ENCODE assay signal across 27 cellular contexts in genomic region chr21:27085387-27085786, GRCh38.
"Had no signal": no experiment of that assay in that cellular context is flagged by ENCODE, and none has a peak within 500 bp of the region (broad histone marks: within the 10 kb centered on the region; RNA-seq: fewer than 3 reads in every experiment).

No MANE protein-coding gene starts in this region.

- H3K27ac ChIP-seq: stomach, suprapubic skin, testis, thoracic aorta, thyroid gland, tibial artery, tibial nerve, transverse colon, upper lobe of left lung, upper lobe of right lung, vagina had no signal

- H3K9me3 Mint-ChIP-seq: stimulated activated naive CD8-positive, alpha-beta T cell treated with anti-CD3 and anti-CD28 coated beads, Interleukin-15, Interleukin-2, amounts not matched to agents 100 ng/mL and 50 ng/mL, for 24 hours; type B pancreatic cell had no signal

- H3K9me3 ChIP-seq: stomach, suprapubic skin, testis, thoracic aorta, thyroid gland, tibial artery, tibial nerve, transverse colon, upper lobe of left lung, upper lobe of right lung, uterus, vagina had no signal

- H3K36me3 ChIP-seq: stomach, suprapubic skin, thoracic aorta, thyroid gland, tibial artery, tibial nerve, transverse colon, upper lobe of left lung, upper lobe of right lung, uterus, vagina had no signal

- H3K4me1 Mint-ChIP-seq: stimulated activated effector memory CD8-positive, alpha-beta T cell treated with anti-CD3 and anti-CD28 coated beads, Interleukin-12 subunit alpha, Interleukin-12 subunit beta, amount 100 ng/mL, for 72 hours; stimulated activated memory B cell treated with anti-CD40 and anti-IgM and Interleukin-4, amounts not matched to agents 10 μg/mL and 1 μg/mL and 100 μg/mL, for 72 hours; stimulated activated naive CD8-positive, alpha-beta T cell treated with anti-CD3 and anti-CD28 coated beads, Interleukin-15, amount 100 ng/mL, for 72 hours had no signal

- H3K4me3 Mint-ChIP-seq: stimulated activated effector memory CD8-positive, alpha-beta T cell treated with anti-CD3 and anti-CD28 coated beads, Interleukin-12 subunit alpha, Interleukin-12 subunit beta, amount 100 ng/mL, for 72 hours; stimulated activated memory B cell treated with anti-CD40 and anti-IgM and Interleukin-4, amounts not matched to agents 10 μg/mL and 1 μg/mL and 100 μg/mL, for 72 hours; stimulated activated naive CD8-positive, alpha-beta T cell treated with anti-CD3 and anti-CD28 coated beads, Interleukin-15, amount 100 ng/mL, for 72 hours; stimulated activated naive CD8-positive, alpha-beta T cell treated with anti-CD3 and anti-CD28 coated beads, Interleukin-15, Interleukin-2, amounts not matched to agents 100 ng/mL and 50 ng/mL, for 24 hours; type B pancreatic cell had no signal

- DNase-seq: stimulated activated CD4-positive, alpha-beta T cell treated with anti-CD3 and anti-CD28 coated beads, Interleukin-2, amount 100 ng/mL, for 48 hours; stimulated activated CD4-positive, alpha-beta T cell treated with anti-CD3 and anti-CD28 coated beads, Interleukin-4, amount 100 ng/mL, for 1 hour; stimulated activated CD4-positive, alpha-beta T cell treated with anti-CD3 and anti-CD28 coated beads, Interleukin-4, amount 100 ng/mL, for 24 hours; stimulated activated CD4-positive, alpha-beta T cell treated with anti-CD3 and anti-CD28 coated beads, Interleukin-4, amount 100 ng/mL, for 4 hours; stimulated activated CD8-positive, alpha-beta memory T cell treated with anti-CD3 and anti-CD28 coated beads, Interleukin-4, amount 100 ng/mL, for 48 hours; stimulated activated naive CD4-positive, alpha-beta T cell; stimulated activated naive CD4-positive, alpha-beta T cell treated with Interleukin-2 at 50 U/mL for 16 hours; stimulated activated naive CD8-positive, alpha-beta T cell treated with anti-CD3 and anti-CD28 coated beads, Interleukin-15, amount 100 ng/mL, for 72 hours; stimulated activated naive CD8-positive, alpha-beta T cell treated with anti-CD3 and anti-CD28 coated beads, Interleukin-15, Interleukin-2, amounts not matched to agents 100 U/mL and 50 U/mL, for 24 hours; stomach; substantia nigra; testis; thyroid gland; tibial artery; transverse colon; trophoblast cell; upper lobe of left lung; upper lobe of right lung; uterus had no signal

- H3K27ac Mint-ChIP-seq: stimulated activated effector memory CD8-positive, alpha-beta T cell treated with anti-CD3 and anti-CD28 coated beads, Interleukin-12 subunit alpha, Interleukin-12 subunit beta, amount 100 ng/mL, for 72 hours; stimulated activated memory B cell treated with anti-CD40 and anti-IgM and Interleukin-4, amounts not matched to agents 10 μg/mL and 1 μg/mL and 100 μg/mL, for 72 hours; stimulated activated naive CD8-positive, alpha-beta T cell treated with anti-CD3 and anti-CD28 coated beads, Interleukin-15, amount 100 ng/mL, for 72 hours; stimulated activated naive CD8-positive, alpha-beta T cell treated with anti-CD3 and anti-CD28 coated beads, Interleukin-15, Interleukin-2, amounts not matched to agents 100 ng/mL and 50 ng/mL, for 24 hours; type B pancreatic cell had no signal

- H3K27me3 Mint-ChIP-seq: stimulated activated memory B cell treated with anti-CD40 and anti-IgM and Interleukin-4, amounts not matched to agents 10 μg/mL and 1 μg/mL and 100 μg/mL, for 72 hours; stimulated activated naive CD8-positive, alpha-beta T cell treated with anti-CD3 and anti-CD28 coated beads, Interleukin-15, amount 100 ng/mL, for 72 hours; stimulated activated naive CD8-positive, alpha-beta T cell treated with anti-CD3 and anti-CD28 coated beads, Interleukin-15, Interleukin-2, amounts not matched to agents 100 ng/mL and 50 ng/mL, for 24 hours; type B pancreatic cell had no signal

- H3K4me3 ChIP-seq: stomach, suprapubic skin, testis, thoracic aorta, thyroid gland, tibial artery, tibial nerve, transverse colon, upper lobe of left lung, upper lobe of right lung, uterus, vagina had no signal

- H3K36me3 Mint-ChIP-seq: stimulated activated effector memory CD8-positive, alpha-beta T cell treated with anti-CD3 and anti-CD28 coated beads, Interleukin-12 subunit alpha, Interleukin-12 subunit beta, amount 100 ng/mL, for 72 hours; stimulated activated memory B cell treated with anti-CD40 and anti-IgM and Interleukin-4, amounts not matched to agents 10 μg/mL and 1 μg/mL and 100 μg/mL, for 72 hours; type B pancreatic cell had no signal

- ATAC-seq: stimulated activated effector memory CD8-positive, alpha-beta T cell treated with anti-CD3 and anti-CD28 coated beads, Interleukin-12 subunit alpha, Interleukin-12 subunit beta, amount 100 ng/mL, for 72 hours; stimulated activated memory B cell treated with anti-CD40 and anti-IgM and Interleukin-4, amounts not matched to agents 10 μg/mL and 1 μg/mL and 100 μg/mL, for 72 hours; stimulated activated naive CD8-positive, alpha-beta T cell treated with anti-CD3 and anti-CD28 coated beads, Interleukin-15, amount 100 ng/mL, for 72 hours; stimulated activated naive CD8-positive, alpha-beta T cell treated with anti-CD3 and anti-CD28 coated beads, Interleukin-15, Interleukin-2, amounts not matched to agents 100 U/mL and 50 U/mL, for 24 hours; upper lobe of right lung had no signal

- H3K4me1 ChIP-seq: stomach, suprapubic skin, testis, thyroid gland, tibial nerve, transverse colon, upper lobe of left lung, upper lobe of right lung, uterus, vagina had no signal

- H3K27me3 ChIP-seq: stomach, suprapubic skin, testis, thyroid gland, tibial artery, tibial nerve, transverse colon, upper lobe of left lung, upper lobe of right lung, uterus, vagina had no signal
